1 cellular context compared by ENCODE assay signal in the genomic region with DNA sequence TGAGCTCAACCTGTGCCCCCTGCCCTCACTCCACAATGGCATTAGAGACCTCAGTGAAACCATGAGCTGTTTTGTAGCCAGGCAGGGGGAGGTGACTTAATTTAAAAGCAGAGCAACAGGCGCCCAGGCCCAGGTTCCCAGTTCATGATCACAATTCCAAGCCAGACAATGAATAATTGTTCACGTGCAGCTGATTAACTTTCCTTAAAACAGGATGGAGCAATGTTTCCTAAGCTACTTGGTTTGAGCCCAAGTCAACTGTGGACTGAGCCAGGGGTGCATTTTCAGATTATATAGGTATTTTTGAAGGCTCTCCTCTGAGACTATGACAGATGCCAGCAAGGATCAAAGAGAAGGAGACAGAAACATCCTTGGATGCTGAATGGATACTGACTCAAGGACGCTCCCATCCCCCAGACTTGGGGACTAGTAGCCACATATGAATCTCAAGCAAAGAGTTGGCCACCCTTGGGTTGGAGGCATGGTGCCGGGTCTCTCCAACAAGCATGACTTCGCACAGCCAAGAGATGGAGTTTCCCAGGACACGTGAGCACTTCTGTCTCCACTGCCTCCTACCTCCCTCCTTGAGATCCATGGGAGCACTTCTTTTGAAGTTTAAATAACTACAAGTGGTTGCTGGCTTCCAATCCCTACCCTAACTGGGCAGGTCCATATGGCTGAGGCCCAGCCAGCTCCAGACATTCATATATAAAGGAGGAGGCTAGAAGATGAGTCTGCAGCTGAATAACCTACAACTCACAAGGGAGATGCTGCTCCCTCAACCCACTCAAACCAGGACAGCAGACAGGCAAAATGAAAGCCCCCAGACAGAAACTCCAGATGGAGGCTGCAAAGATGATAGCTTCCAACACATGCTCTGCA.
TF ChIP-seq lines count a peak whose summit lies in the region.

No MANE protein-coding gene starts in this region.

TF ChIP-seq in WTC11, 78 proteins besides CTCF, POLR2A, EP300 and RAD21 (continued from another document):
- TF ChIP-seq, protein P1, sequence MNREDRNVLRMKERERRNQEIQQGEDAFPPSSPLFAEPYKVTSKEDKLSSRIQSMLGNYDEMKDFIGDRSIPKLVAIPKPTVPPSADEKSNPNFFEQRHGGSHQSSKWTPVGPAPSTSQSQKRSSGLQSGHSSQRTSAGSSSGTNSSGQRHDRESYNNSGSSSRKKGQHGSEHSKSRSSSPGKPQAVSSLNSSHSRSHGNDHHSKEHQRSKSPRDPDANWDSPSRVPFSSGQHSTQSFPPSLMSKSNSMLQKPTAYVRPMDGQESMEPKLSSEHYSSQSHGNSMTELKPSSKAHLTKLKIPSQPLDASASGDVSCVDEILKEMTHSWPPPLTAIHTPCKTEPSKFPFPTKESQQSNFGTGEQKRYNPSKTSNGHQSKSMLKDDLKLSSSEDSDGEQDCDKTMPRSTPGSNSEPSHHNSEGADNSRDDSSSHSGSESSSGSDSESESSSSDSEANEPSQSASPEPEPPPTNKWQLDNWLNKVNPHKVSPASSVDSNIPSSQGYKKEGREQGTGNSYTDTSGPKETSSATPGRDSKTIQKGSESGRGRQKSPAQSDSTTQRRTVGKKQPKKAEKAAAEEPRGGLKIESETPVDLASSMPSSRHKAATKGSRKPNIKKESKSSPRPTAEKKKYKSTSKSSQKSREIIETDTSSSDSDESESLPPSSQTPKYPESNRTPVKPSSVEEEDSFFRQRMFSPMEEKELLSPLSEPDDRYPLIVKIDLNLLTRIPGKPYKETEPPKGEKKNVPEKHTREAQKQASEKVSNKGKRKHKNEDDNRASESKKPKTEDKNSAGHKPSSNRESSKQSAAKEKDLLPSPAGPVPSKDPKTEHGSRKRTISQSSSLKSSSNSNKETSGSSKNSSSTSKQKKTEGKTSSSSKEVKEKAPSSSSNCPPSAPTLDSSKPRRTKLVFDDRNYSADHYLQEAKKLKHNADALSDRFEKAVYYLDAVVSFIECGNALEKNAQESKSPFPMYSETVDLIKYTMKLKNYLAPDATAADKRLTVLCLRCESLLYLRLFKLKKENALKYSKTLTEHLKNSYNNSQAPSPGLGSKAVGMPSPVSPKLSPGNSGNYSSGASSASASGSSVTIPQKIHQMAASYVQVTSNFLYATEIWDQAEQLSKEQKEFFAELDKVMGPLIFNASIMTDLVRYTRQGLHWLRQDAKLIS (CRISPR knock-in tag; IDR thresholded peaks at IDR 0.05; ENCODE audit: borderline replicate concordance) = no peak
- TF ChIP-seq PRDM15 (CRISPR knock-in tag; IDR thresholded peaks at IDR 0.05) = no peak
- no peak for TF ChIP-seq JUN (CRISPR knock-in tag; IDR thresholded peaks at IDR 0.05)
- no peak for TF ChIP-seq NR3C1 (CRISPR knock-in tag; conservative IDR thresholded peaks at IDR 0.05; ENCODE audit: low read depth)
